In the genomic region with DNA sequence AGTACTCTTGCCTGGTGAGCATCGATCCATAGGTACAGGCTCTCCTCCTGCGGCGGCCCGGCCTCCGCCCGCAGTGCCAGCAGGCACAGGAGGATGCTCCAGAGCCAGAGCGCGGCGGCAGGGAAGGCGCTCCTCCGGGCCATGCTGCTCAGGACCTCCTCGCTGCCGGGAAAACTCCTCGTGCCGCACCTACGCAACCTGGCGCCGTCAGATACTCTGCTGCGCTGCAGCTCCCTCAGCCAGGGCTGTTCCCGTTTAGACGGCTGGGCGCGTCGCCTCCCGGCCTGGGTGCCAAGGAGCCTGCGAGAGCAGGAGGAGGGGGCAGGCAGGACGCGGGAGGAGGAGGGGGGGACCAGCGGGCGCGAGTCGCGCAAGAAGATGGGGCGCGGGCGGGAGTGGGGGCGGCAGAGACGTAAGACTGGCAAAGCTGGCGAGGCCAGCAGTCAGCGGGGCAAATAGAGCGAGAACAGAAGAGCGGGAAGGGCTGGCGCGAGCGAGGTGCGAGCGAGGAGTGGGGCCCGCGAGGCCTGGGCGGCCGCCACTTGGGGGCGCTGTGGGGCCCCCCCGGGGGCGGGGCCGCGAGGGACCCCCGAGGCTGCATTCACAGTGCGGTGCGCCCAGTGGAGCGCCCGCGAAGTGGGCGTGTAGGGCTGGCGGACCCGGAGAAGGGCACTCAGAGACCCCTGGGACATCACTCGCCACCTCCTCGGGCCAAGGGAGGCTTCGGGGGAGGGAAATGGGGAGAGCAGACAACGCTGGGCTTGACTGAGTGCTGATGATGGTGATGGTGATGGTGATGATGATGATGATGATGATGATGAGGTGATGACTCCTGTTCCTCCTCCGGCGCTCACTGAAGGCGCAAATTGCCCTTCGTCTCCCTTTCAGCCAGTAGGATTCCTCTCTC, we compare ENCODE assay signal across 1 cellular context.
TF ChIP-seq lines count a peak whose summit lies in the region.

A gene with protein sequence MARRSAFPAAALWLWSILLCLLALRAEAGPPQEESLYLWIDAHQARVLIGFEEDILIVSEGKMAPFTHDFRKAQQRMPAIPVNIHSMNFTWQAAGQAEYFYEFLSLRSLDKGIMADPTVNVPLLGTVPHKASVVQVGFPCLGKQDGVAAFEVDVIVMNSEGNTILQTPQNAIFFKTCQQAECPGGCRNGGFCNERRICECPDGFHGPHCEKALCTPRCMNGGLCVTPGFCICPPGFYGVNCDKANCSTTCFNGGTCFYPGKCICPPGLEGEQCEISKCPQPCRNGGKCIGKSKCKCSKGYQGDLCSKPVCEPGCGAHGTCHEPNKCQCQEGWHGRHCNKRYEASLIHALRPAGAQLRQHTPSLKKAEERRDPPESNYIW (minus strand): TSS at position 257 of the 907 bp plus-strand sequence. CDS start 114 bp downstream, at position 143.

TF ChIP-seq in IMR-90, 13 proteins besides CTCF, POLR2A, EP300 and RAD21 (continued from another document):
- TF ChIP-seq MXI1 (IDR thresholded peaks at IDR 0.05; ENCODE audit: borderline replicate concordance, low read depth, low read length) (no peak), RFX5 (IDR thresholded peaks at IDR 0.05; ENCODE audit: low read depth, low read length) (no peak), CEBPB (IDR thresholded peaks at IDR 0.05; ENCODE audit: low read depth, low read length) (no peak), CHD1 (IDR thresholded peaks at IDR 0.05; ENCODE audit: low read depth, low read length) (no peak)
